In the genomic region with DNA sequence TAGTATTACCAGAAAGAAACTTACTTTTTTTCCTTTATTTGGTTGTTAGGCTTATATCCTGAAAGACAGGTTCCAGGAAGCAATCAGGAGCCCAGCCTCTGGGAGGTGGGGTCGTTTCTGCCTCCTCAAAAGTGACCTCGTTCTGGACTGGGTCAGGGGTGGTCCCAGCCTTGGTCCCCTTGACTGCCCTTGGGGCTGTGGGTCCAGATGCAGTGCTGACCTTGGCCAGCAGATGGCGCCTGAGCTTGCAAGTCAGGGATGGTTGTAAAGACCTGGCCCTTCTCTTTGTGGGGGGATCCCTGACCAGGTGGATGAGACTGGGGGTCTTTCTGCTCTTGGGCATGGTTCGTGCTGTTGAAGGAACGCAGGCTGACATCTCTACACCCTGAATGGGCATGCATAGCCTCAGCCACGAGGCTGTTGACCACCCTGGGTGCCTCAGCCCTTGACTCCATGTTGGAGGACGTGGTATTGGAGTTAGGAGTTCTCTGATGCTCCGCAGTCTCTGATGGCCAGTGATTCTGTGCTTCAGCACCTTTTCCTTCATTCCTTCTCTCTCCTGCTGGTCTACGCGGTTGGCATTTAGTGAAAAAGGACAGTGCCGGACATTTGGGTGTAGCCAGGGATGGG, we compare ENCODE assay signal across 8 cellular contexts.
DNase-seq lines count a peak whose midpoint lies in the region; ATAC-seq, FAIRE-seq and TF ChIP-seq lines count a peak whose summit lies in the region.

No MANE protein-coding gene starts in this region.

- H3K4me1 ChIP-seq in PC-9 (replicated peaks; ENCODE audit: insufficient read depth) = no peaks in the 10 kb centered on the region
- H3K4me1 ChIP-seq in suprapubic skin = no peaks in the 10 kb centered on the region

- CTCF ChIA-PET in AG04449 (lab: Yijun Ruan, JAX) = interaction anchor here (1.0 to 6.2 kb wide), 27 partner anchors 8 to 835 kb away, joined by 3 to 63 read pairs (median 5); no protein-coding TSS in a partner anchor
- CTCF ChIA-PET in PC-9 (lab: Charles Lee) = interaction anchor here (0.5 to 0.7 kb wide), 5 partner anchors 39 to 1416 kb away, joined by 3 to 9 read pairs (median 5); no protein-coding TSS in a partner anchor

- intact Hi-C loops in PC-9 (cut with micrococcal nuclease; ENCODE audit: unreplicated experiment) = loop anchor here (2.0 kb wide), 3 partner anchors 161 to 835 kb away; no protein-coding TSS in a partner anchor

- no peaks in the 10 kb centered on the region for H3K79me2 ChIP-seq in PC-9 (ENCODE audit: low read depth)

- WGBS in suprapubic skin = 61% methylated on average over 8 of the region's 11 CpGs

- FAIRE-seq in frontal cortex (lab: Jason Lieb, UNC) = no peak

- TF ChIP-seq CTCF in AG04449 (IDR thresholded peaks at IDR 0.05; ENCODE audit: insufficient read depth, low read length, missing control alignments) (peak; percentile 98), PC-9 (conservative IDR thresholded peaks at IDR 0.05) (peak; percentile 100), suprapubic skin (IDR thresholded peaks at IDR 0.05) (peak; percentile 64 to 92)

- TF ChIP-seq POLR2A in suprapubic skin (IDR thresholded peaks at IDR 0.05) = no peak

- no TSS peak for BruUV-seq in PC-9 (replicated peaks; lab: Mats Ljungman, UMichigan)

- no peaks in the 10 kb centered on the region for H4K20me1 ChIP-seq in PC-9 (ENCODE audit: insufficient read depth)

- H3K4me2 ChIP-seq in PC-9 = no peak overlapping the region

- DNase-seq in AG04449 (ENCODE audit: low read depth, low spot score) (no peak), PC-9 (peak; percentile 58 to 86), frontal cortex (ENCODE audit: low spot score in 2 of 2) (peak; percentile 50 to 74), occipital lobe (lab: John Stamatoyannopoulos, UW) (peak; percentile 57), suprapubic skin (ENCODE audit: low spot score in 2 of 2) (peak; percentile 82 to 87)
- DNase-seq in activated effector memory CD4-positive, alpha-beta T cell treated with anti-CD3 and anti-CD28 coated beads, Interleukin-2, amount 50 U/mL, for 16 hours = peak; percentile 92

- no peak for TF ChIP-seq EP300 in suprapubic skin (IDR thresholded peaks at IDR 0.05)

- POLR2A ChIA-PET in AG04449 (lab: Yijun Ruan, JAX) (no interaction called here), PC-9 (lab: Charles Lee; ENCODE audit: unreplicated experiment) (no interaction called here)

- no peaks in the 10 kb centered on the region for H3K9me2 ChIP-seq in PC-9 (ENCODE audit: insufficient read depth)

- no peaks in the 10 kb centered on the region; the same call in 1 of the 2 replicates for H3F3A ChIP-seq in PC-9 (ENCODE audit: insufficient read depth, low read depth)

- H2AFZ ChIP-seq in PC-9 = no peak overlapping the region

- no peak overlapping the region for H3K27ac ChIP-seq in PC-9
- H3K27ac ChIP-seq in suprapubic skin = no peak overlapping the region

- H3K36me3 ChIP-seq in PC-9 (ENCODE audit: low read depth) (no peaks in the 10 kb centered on the region), suprapubic skin (no peaks in the 10 kb centered on the region)

- no peaks in the 10 kb centered on the region for H3K9me3 ChIP-seq in PC-9 (ENCODE audit: insufficient read depth, low read depth)
- H3K9me3 ChIP-seq in suprapubic skin = no peaks in the 10 kb centered on the region

- ATAC-seq in GM18498 (IDR thresholded peaks at IDR 0.05; ENCODE audit: unreplicated experiment) (peak; percentile 72), HG03196 (IDR thresholded peaks at IDR 0.05; ENCODE audit: unreplicated experiment) (peak; percentile 62)

- H3K4me3 ChIP-seq in AG04449 (ENCODE audit: low read depth, low read length) (no peak overlapping the region), PC-9 (no peak overlapping the region), suprapubic skin (no peak overlapping the region)

- H3K27me3 ChIP-seq in PC-9 (ENCODE audit: insufficient read depth, low read depth) (no peaks in the 10 kb centered on the region), suprapubic skin (no peaks in the 10 kb centered on the region)
